In genomic region chr12:131122631-131123030, GRCh38 we compare ENCODE assay signal across 18 cellular contexts.
"Had no signal": no experiment of that assay in that cellular context is flagged by ENCODE, and none has a peak within 500 bp of the region (broad histone marks: within the 10 kb centered on the region; RNA-seq: fewer than 3 reads in every experiment).

No MANE protein-coding gene starts in this region.

- DNase-seq: activated CD4-positive, alpha-beta T cell treated with anti-CD3 and anti-CD28 coated beads for 1 hour; activated naive CD4-positive, alpha-beta T cell treated with anti-CD3 and anti-CD28 coated beads, Interleukin-2, amount 10 ng/mL, durations not matched to agents 7 days and 5 days; activated naive CD8-positive, alpha-beta T cell treated with anti-CD3 and anti-CD28 coated beads, Interleukin-2, amount 50 U/mL, for 24 hours; anterior cingulate cortex; central memory CD4-positive, alpha-beta T cell; colonic mucosa; effector CD4-positive, alpha-beta T cell; kidney glomerular epithelial cell; mesenchymal stem cell; naive thymus-derived CD4-positive, alpha-beta T cell; pancreas; stimulated activated CD4-positive, alpha-beta T cell treated with anti-CD3 and anti-CD28 coated beads, Interleukin-4, amount 100 ng/mL, for 24 hours; T-helper 2 cell had no signal

- H3K36me3 Mint-ChIP-seq: activated naive CD4-positive, alpha-beta T cell treated with anti-CD3 and anti-CD28 coated beads, Interleukin-2, amount 10 ng/mL, durations not matched to agents 7 days and 5 days; brain; naive thymus-derived CD4-positive, alpha-beta T cell; stimulated activated effector memory CD8-positive, alpha-beta T cell treated with anti-CD3 and anti-CD28 coated beads, Interleukin-12 subunit alpha, Interleukin-12 subunit beta, amount 100 ng/mL, for 72 hours had no signal

- H3K4me3 Mint-ChIP-seq: activated naive CD4-positive, alpha-beta T cell treated with anti-CD3 and anti-CD28 coated beads, Interleukin-2, amount 10 ng/mL, durations not matched to agents 7 days and 5 days; activated naive CD8-positive, alpha-beta T cell treated with anti-CD3 and anti-CD28 coated beads, Interleukin-2, amount 50 U/mL, for 24 hours; brain; naive thymus-derived CD4-positive, alpha-beta T cell; stimulated activated effector memory CD8-positive, alpha-beta T cell treated with anti-CD3 and anti-CD28 coated beads, Interleukin-12 subunit alpha, Interleukin-12 subunit beta, amount 100 ng/mL, for 72 hours had no signal

- H3K27ac Mint-ChIP-seq: activated naive CD4-positive, alpha-beta T cell treated with anti-CD3 and anti-CD28 coated beads, Interleukin-2, amount 10 ng/mL, durations not matched to agents 7 days and 5 days; activated naive CD8-positive, alpha-beta T cell treated with anti-CD3 and anti-CD28 coated beads, Interleukin-2, amount 50 U/mL, for 24 hours; activated T-helper 2 cell treated with anti-CD3 and anti-CD28 coated beads, Interferon-gamma antibody, Interleukin-2, Interleukin-4, amounts not matched to agents 10 μg/mL and 5 μg/mL and 100 μg/mL, durations not matched to agents 14 hours and 24 hours and 36 hours; brain; stimulated activated effector memory CD8-positive, alpha-beta T cell treated with anti-CD3 and anti-CD28 coated beads, Interleukin-12 subunit alpha, Interleukin-12 subunit beta, amount 100 ng/mL, for 72 hours had no signal

- H3K9me3 Mint-ChIP-seq: activated naive CD8-positive, alpha-beta T cell treated with anti-CD3 and anti-CD28 coated beads, Interleukin-2, amount 50 U/mL, for 24 hours; activated T-helper 2 cell treated with anti-CD3 and anti-CD28 coated beads, Interferon-gamma antibody, Interleukin-2, Interleukin-4, amounts not matched to agents 10 μg/mL and 5 μg/mL and 100 μg/mL, durations not matched to agents 14 hours and 24 hours and 36 hours; brain had no signal

- ATAC-seq: activated naive CD8-positive, alpha-beta T cell treated with anti-CD3 and anti-CD28 coated beads, Interleukin-2, amount 50 U/mL, for 24 hours; gastrocnemius medialis; naive thymus-derived CD4-positive, alpha-beta T cell; pancreas; right lobe of liver; stimulated activated effector memory CD8-positive, alpha-beta T cell treated with anti-CD3 and anti-CD28 coated beads, Interleukin-12 subunit alpha, Interleukin-12 subunit beta, amount 100 ng/mL, for 72 hours had no signal

- H3K4me1 Mint-ChIP-seq: activated naive CD4-positive, alpha-beta T cell treated with anti-CD3 and anti-CD28 coated beads, Interleukin-2, amount 10 ng/mL, durations not matched to agents 7 days and 5 days; activated naive CD8-positive, alpha-beta T cell treated with anti-CD3 and anti-CD28 coated beads, Interleukin-2, amount 50 U/mL, for 24 hours; brain; naive thymus-derived CD4-positive, alpha-beta T cell; stimulated activated effector memory CD8-positive, alpha-beta T cell treated with anti-CD3 and anti-CD28 coated beads, Interleukin-12 subunit alpha, Interleukin-12 subunit beta, amount 100 ng/mL, for 72 hours had no signal

- H3K27me3 Mint-ChIP-seq: activated naive CD4-positive, alpha-beta T cell treated with anti-CD3 and anti-CD28 coated beads, Interleukin-2, amount 10 ng/mL, durations not matched to agents 7 days and 5 days; activated naive CD8-positive, alpha-beta T cell treated with anti-CD3 and anti-CD28 coated beads, Interleukin-2, amount 50 U/mL, for 24 hours had no signal
